Comparison of ENCODE assay signal across 1 cellular context in genomic region chr11:36002196-36002595, GRCh38.
TF ChIP-seq lines count a peak whose summit lies in the region.

No MANE protein-coding gene starts in this region.

TF ChIP-seq in GM12878, 131 proteins besides CTCF, POLR2A, EP300 and RAD21 (continued from another document):
- TF ChIP-seq, protein P1, sequence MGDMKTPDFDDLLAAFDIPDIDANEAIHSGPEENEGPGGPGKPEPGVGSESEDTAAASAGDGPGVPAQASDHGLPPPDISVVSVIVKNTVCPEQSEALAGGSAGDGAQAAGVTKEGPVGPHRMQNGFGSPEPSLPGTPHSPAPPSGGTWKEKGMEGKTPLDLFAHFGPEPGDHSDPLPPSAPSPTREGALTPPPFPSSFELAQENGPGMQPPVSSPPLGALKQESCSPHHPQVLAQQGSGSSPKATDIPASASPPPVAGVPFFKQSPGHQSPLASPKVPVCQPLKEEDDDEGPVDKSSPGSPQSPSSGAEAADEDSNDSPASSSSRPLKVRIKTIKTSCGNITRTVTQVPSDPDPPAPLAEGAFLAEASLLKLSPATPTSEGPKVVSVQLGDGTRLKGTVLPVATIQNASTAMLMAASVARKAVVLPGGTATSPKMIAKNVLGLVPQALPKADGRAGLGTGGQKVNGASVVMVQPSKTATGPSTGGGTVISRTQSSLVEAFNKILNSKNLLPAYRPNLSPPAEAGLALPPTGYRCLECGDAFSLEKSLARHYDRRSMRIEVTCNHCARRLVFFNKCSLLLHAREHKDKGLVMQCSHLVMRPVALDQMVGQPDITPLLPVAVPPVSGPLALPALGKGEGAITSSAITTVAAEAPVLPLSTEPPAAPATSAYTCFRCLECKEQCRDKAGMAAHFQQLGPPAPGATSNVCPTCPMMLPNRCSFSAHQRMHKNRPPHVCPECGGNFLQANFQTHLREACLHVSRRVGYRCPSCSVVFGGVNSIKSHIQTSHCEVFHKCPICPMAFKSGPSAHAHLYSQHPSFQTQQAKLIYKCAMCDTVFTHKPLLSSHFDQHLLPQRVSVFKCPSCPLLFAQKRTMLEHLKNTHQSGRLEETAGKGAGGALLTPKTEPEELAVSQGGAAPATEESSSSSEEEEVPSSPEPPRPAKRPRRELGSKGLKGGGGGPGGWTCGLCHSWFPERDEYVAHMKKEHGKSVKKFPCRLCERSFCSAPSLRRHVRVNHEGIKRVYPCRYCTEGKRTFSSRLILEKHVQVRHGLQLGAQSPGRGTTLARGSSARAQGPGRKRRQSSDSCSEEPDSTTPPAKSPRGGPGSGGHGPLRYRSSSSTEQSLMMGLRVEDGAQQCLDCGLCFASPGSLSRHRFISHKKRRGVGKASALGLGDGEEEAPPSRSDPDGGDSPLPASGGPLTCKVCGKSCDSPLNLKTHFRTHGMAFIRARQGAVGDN (IDR thresholded peaks at IDR 0.05) = no peak
